Comparison of ENCODE assay signal across 1 cellular context in the genomic region with DNA sequence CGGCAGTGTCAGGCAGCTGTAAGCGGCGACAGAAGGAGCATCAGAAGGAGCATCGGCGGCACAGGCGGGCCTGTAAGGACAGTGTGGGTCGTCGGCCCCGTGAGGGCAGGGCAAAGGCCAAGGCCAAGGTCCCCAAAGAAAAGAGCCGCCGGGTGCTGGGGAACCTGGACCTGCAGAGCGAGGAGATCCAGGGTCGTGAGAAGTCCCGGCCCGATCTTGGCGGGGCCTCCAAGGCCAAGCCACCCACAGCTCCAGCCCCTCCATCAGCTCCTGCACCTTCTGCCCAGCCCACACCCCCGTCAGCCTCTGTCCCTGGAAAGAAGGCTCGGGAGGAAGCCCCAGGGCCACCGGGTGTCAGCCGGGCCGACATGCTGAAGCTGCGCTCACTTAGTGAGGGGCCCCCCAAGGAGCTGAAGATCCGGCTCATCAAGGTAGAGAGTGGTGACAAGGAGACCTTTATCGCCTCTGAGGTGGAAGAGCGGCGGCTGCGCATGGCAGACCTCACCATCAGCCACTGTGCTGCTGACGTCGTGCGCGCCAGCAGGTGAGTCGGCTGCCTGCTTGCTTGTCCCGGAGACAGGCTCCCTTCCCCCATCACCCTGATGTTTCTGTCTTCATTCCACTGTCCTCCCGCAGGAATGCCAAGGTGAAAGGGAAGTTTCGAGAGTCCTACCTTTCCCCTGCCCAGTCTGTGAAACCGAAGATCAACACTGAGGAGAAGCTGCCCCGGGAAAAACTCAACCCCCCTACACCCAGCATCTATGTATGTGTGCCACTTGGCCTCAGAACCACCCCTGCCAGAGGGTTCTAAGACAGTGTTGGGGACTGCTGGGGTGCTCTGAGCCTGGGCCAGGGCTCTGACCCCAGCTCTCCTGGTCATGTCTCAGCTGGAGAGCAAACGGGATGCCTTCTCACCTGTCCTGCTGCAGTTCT.
TF ChIP-seq lines count a peak whose summit lies in the region.

No MANE protein-coding gene starts in this region.

TF ChIP-seq in K562, 482 proteins besides CTCF, POLR2A, EP300 and RAD21:
- TF ChIP-seq RBM22 (IDR thresholded peaks at IDR 0.05; ENCODE audit: low read depth, low read length, poor library complexity, severe bottlenecking) (peak; percentile 61), POLR2G (IDR thresholded peaks at IDR 0.05; ENCODE audit: low read depth, low read length) (peak; percentile 72), POLR2B (IDR thresholded peaks at IDR 0.05; ENCODE audit: low read depth, partially characterized antibody) (peak; percentile 22), RBFOX2 (IDR thresholded peaks at IDR 0.05; ENCODE audit: low read depth, low read length) (peak; percentile 61), ZNF239 (CRISPR knock-in tag; IDR thresholded peaks at IDR 0.05) (no peak), SOX6 (IDR thresholded peaks at IDR 0.05) (no peak), YBX1 (IDR thresholded peaks at IDR 0.05) (no peak), TFAM (CRISPR knock-in tag; conservative IDR thresholded peaks at IDR 0.05) (no peak)
- TF ChIP-seq, protein P1, sequence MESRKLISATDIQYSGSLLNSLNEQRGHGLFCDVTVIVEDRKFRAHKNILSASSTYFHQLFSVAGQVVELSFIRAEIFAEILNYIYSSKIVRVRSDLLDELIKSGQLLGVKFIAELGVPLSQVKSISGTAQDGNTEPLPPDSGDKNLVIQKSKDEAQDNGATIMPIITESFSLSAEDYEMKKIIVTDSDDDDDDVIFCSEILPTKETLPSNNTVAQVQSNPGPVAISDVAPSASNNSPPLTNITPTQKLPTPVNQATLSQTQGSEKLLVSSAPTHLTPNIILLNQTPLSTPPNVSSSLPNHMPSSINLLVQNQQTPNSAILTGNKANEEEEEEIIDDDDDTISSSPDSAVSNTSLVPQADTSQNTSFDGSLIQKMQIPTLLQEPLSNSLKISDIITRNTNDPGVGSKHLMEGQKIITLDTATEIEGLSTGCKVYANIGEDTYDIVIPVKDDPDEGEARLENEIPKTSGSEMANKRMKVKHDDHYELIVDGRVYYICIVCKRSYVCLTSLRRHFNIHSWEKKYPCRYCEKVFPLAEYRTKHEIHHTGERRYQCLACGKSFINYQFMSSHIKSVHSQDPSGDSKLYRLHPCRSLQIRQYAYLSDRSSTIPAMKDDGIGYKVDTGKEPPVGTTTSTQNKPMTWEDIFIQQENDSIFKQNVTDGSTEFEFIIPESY (CRISPR knock-in tag; IDR thresholded peaks at IDR 0.05): 0 out of 2 replicates have a peak, but pooled peaks have one; percentile 55
